12 cellular contexts compared by ENCODE assay signal in genomic region chr1:225768662-225769426, GRCh38. TPM values are rescaled to one million over a fixed set of nuclear protein-coding genes. Genes with fewer than 3 reads are reported as not detected.
DNase-seq lines count a peak whose midpoint lies in the region; ATAC-seq and TF ChIP-seq lines count a peak whose summit lies in the region.
"Had no signal": no experiment of that assay in that cellular context is flagged by ENCODE, and none has a peak within 500 bp of the region (broad histone marks: within the 10 kb centered on the region; RNA-seq: fewer than 3 reads in every experiment).

No MANE protein-coding gene starts in this region.

- H3K36me3 ChIP-seq in PC-9 (ENCODE audit: low read depth) (no peaks in the 10 kb centered on the region), thoracic aorta (no peaks in the 10 kb centered on the region)

- intact Hi-C loops in PC-9 (cut with micrococcal nuclease; ENCODE audit: unreplicated experiment) = loop anchor here (1.0 kb wide), 2 partner anchors 69 to 114 kb away; no protein-coding TSS in a partner anchor
- intact Hi-C loops in left colon (cut with DNase I, micrococcal nuclease) = loop anchor here in 1 of 2 donors (10.0 kb wide), 1 partner anchor 104 kb away; no protein-coding TSS in a partner anchor

- CTCF ChIA-PET in PC-9 (lab: Charles Lee) = interaction anchor here (0.6 to 1.6 kb wide), 8 partner anchors 9 to 323 kb away, joined by 3 to 5 read pairs (median 3); partner anchors contain the start of gene SRP9

- H3K79me2 ChIP-seq in PC-9 (ENCODE audit: low read depth) = no peaks in the 10 kb centered on the region

- no peaks in the 10 kb centered on the region for H3K9me2 ChIP-seq in PC-9 (ENCODE audit: insufficient read depth)

- H3K27ac ChIP-seq in PC-9 (peak overlapping the region; percentile 54), thoracic aorta (peak overlapping the region; percentile 76 to 83)

- POLR2A ChIA-PET in PC-9 (lab: Charles Lee; ENCODE audit: unreplicated experiment) = interaction anchor here (0.7 to 1.1 kb wide), 3 partner anchors 45 to 260 kb away, joined by 7 to 11 read pairs (median 10); no protein-coding TSS in a partner anchor

- no TSS peak for BruUV-seq in PC-9 (replicated peaks; lab: Mats Ljungman, UMichigan)

- ATAC-seq in thoracic aorta (ENCODE audit: insufficient number of reproducible peaks, low FRiP score, low read depth) = no peak
- ATAC-seq in left colon = no peak
- ATAC-seq: PC-3 had no signal

- H4K20me1 ChIP-seq in PC-9 (ENCODE audit: insufficient read depth) = no peaks in the 10 kb centered on the region

- H3K27me3 ChIP-seq in PC-9 (ENCODE audit: insufficient read depth, low read depth) (no peaks in the 10 kb centered on the region), thoracic aorta (replicated peaks; ENCODE audit: insufficient read depth) (no peaks in the 10 kb centered on the region)
- H3K27me3 ChIP-seq: dorsolateral prefrontal cortex had no signal

- H3K4me3 ChIP-seq in PC-9 (no peak overlapping the region), thoracic aorta (no peak overlapping the region)
- H3K4me3 ChIP-seq: dorsolateral prefrontal cortex had no signal

- peaks cover 61% of the 10 kb centered on the region for H3F3A ChIP-seq in PC-9 (ENCODE audit: insufficient read depth, low read depth)

- H3K9me3 ChIP-seq in PC-9 (ENCODE audit: insufficient read depth, low read depth) (no peaks in the 10 kb centered on the region), thoracic aorta (no peaks in the 10 kb centered on the region)

- H2AFZ ChIP-seq in PC-9 = no peak overlapping the region

- peaks cover 65% of the 10 kb centered on the region for H3K4me1 ChIP-seq in PC-9 (replicated peaks; ENCODE audit: insufficient read depth)
- peaks cover 24 to 57% of the 10 kb centered on the region in 2 donors for H3K4me1 ChIP-seq in thoracic aorta (ENCODE audit: control insufficient read depth in 1 of 2, low read depth in 2 of 2)

- peak; percentile 8 for DNase-seq in activated CD8-positive, alpha-beta memory T cell treated with anti-CD3 and anti-CD28 coated beads, Interleukin-2, amount 50 U/mL, for 48 hours
- no peak for DNase-seq in activated CD8-positive, alpha-beta memory T cell treated with anti-CD3 and anti-CD28 coated beads, Interleukin-2, amount 50 U/mL, for 4 hours
- DNase-seq in PC-9 (peak; percentile 56 to 82), islet precursor cell (peak; percentile 83), thoracic aorta (ENCODE audit: low spot score) (no peak), left colon (no peak), NCI-H345 treated with DMSO at 0.1 percent for 48 hours (lab: John Stamatoyannopoulos, UW; ENCODE audit: unreplicated experiment) (no peak)
- no peak for DNase-seq in activated CD4-positive, alpha-beta T cell treated with anti-CD3 and anti-CD28 coated beads, Interleukin-2, amount 50 U/mL, for 1 hour
- DNase-seq: dorsolateral prefrontal cortex, kidney glomerular epithelial cell, NCI-H1105, PC-3 had no signal

- peak overlapping the region; percentile 63 for H3K4me2 ChIP-seq in PC-9

- TF ChIP-seq CTCF in PC-9 (conservative IDR thresholded peaks at IDR 0.05) = no peak
- TF ChIP-seq CTCF in thoracic aorta (IDR thresholded peaks at IDR 0.05) = no peak

RNA-seq across cellular contexts. Expression of gene SRP9, which starts 8.8 kb away (rescaled TPM):
- total RNA-seq in PC-9 (2021) (291 and 406 TPM in 2 replicates), thoracic aorta (100 to 1,000 TPM; 130 to 131 TPM), left colon (100 to 1,000 TPM; 186 to 202 TPM)

RNA-seq across cellular contexts. Expression of gene EPHX1, which starts 41.1 kb away (rescaled TPM):
- 288 and 313 TPM in 2 replicates for total RNA-seq in PC-9 (2021)
- total RNA-seq in thoracic aorta = 10 to 100 TPM; 58.9 to 77.6 TPM
- 10 to 100 TPM; 59.3 to 67.3 TPM for total RNA-seq in left colon

Comparison
In these comparisons a context has a peak if more than half of its experiments do, and no peak if none do; other contexts are left out.
1. DNase-seq: peak in activated CD8-positive, alpha-beta memory T cell treated with anti-CD3 and anti-CD28 coated beads, Interleukin-2, amount 50 U/mL, for 48 hours (single experiment), PC-9 (2 of 2) and islet precursor cell (single experiment); none in activated CD8-positive, alpha-beta memory T cell treated with anti-CD3 and anti-CD28 coated beads, Interleukin-2, amount 50 U/mL, for 4 hours (single experiment), thoracic aorta (single experiment), left colon (0 of 2), NCI-H345 treated with DMSO at 0.1 percent for 48 hours (single experiment) and activated CD4-positive, alpha-beta T cell treated with anti-CD3 and anti-CD28 coated beads, Interleukin-2, amount 50 U/mL, for 1 hour (single experiment).